Comparison of ENCODE assay signal across 8 cellular contexts in genomic region chr4:95165926-95166524, GRCh38.
DNase-seq lines count a peak whose midpoint lies in the region; ATAC-seq, FAIRE-seq and TF ChIP-seq lines count a peak whose summit lies in the region.

No MANE protein-coding gene starts in this region.

- no peak overlapping the region for H3K4me2 ChIP-seq in GM23338

- H3K9me3 Mint-ChIP-seq in GM23338 (0 out of 3 replicates have a peak, but pooled peaks cover under 1% of the 10 kb centered on the region), chondrocyte (ENCODE audit: low read depth) (no peaks in the 10 kb centered on the region)

- peak; percentile 79 for TF ChIP-seq CTCF in GM23338 (conservative IDR thresholded peaks at IDR 0.05; ENCODE audit: low read depth in 2 of 2)
- TF ChIP-seq CTCF in Peyer's patch (IDR thresholded peaks at IDR 0.05), result peak; percentile 17 to 72 (median 66)
- peak; percentile 94 for TF ChIP-seq CTCF in chondrocyte (IDR thresholded peaks at IDR 0.05)
- TF ChIP-seq CTCF in left lung (IDR thresholded peaks at IDR 0.05), result peak; percentile 45 to 65

- H3K27me3 ChIP-seq in GM23338 (ENCODE audit: insufficient read depth) (no peaks in the 10 kb centered on the region), Peyer's patch (no peaks in the 10 kb centered on the region), left lung (no peaks in the 10 kb centered on the region)

- no peak overlapping the region for H3K27ac Mint-ChIP-seq in GM23338
- no peak overlapping the region for H3K27ac Mint-ChIP-seq in chondrocyte (ENCODE audit: unreplicated experiment)

- no peak overlapping the region for H2AFZ ChIP-seq in GM23338

- H3K79me2 ChIP-seq in GM23338 (replicated peaks; ENCODE audit: insufficient read depth), result no peaks in the 10 kb centered on the region

- peak; percentile 1 for DNase-seq in GF-D8 (lab: John Stamatoyannopoulos, UW)
- DNase-seq in GM23338 (ENCODE audit: low spot score), result peak; percentile 89
- peak; percentile 61 for DNase-seq in KG1 (lab: John Stamatoyannopoulos, UW)
- DNase-seq in Peyer's patch, result no peak
- no peak for DNase-seq in chondrocyte (ENCODE audit: low spot score)
- no peak for DNase-seq in left lung
- DNase-seq in ureter (ENCODE audit: low spot score), result peak; percentile 52

- no peaks in the 10 kb centered on the region for H4K20me1 ChIP-seq in GM23338 (replicated peaks; ENCODE audit: insufficient read depth)

- H3K36me3 ChIP-seq in GM23338 (ENCODE audit: insufficient read depth), result no peaks in the 10 kb centered on the region
- no peaks in the 10 kb centered on the region for H3K36me3 ChIP-seq in Peyer's patch
- H3K36me3 ChIP-seq in left lung, result no peaks in the 10 kb centered on the region

- H3F3A ChIP-seq in GM23338 (replicated peaks; ENCODE audit: low read depth), result no peaks in the 10 kb centered on the region

- H3K4me1 ChIP-seq in GM23338 (ENCODE audit: insufficient read depth) (no peaks in the 10 kb centered on the region), Peyer's patch (no peaks in the 10 kb centered on the region), left lung (peaks cover 0 to 4% of the 10 kb centered on the region in 2 donors)

- no peak for TF ChIP-seq POLR2A in Peyer's patch (IDR thresholded peaks at IDR 0.05)

- H3K4me3 ChIP-seq in GM23338 (no peak overlapping the region), Peyer's patch (no peak overlapping the region), left lung (no peak overlapping the region)

- FAIRE-seq in A204.1 (lab: Jason Lieb, UNC), result peak; percentile 99

- 0 out of 2 replicates have a peak, but pooled peaks cover 3% of the 10 kb centered on the region for H3K9me2 ChIP-seq in GM23338 (ENCODE audit: insufficient read depth)

- H3K4me1 Mint-ChIP-seq in GM23338, result no peaks in the 10 kb centered on the region
- H3K4me1 Mint-ChIP-seq in chondrocyte (ENCODE audit: low read depth), result peaks cover 6% of the 10 kb centered on the region

- H3K27me3 Mint-ChIP-seq in GM23338 (ENCODE audit: insufficient read depth, low read depth, poor library complexity), result no peaks in the 10 kb centered on the region
- H3K27me3 Mint-ChIP-seq in chondrocyte (ENCODE audit: low read depth), result no peaks in the 10 kb centered on the region

- intact Hi-C loops in left lung (cut with DNase I), result no loop called here

- ATAC-seq in GM23338 (peak; percentile 64), left lung (peak; percentile 92)

- no peak overlapping the region for H3K27ac ChIP-seq in GM23338 (ENCODE audit: low read depth)
- no peak overlapping the region for H3K27ac ChIP-seq in Peyer's patch
- H3K27ac ChIP-seq in left lung, result no peak overlapping the region

- no peak overlapping the region for H3K4me3 Mint-ChIP-seq in GM23338
- no peak overlapping the region for H3K4me3 Mint-ChIP-seq in chondrocyte (ENCODE audit: unreplicated experiment)

- no peaks in the 10 kb centered on the region for H3K9me3 ChIP-seq in Peyer's patch
- H3K9me3 ChIP-seq in left lung, result no peaks in the 10 kb centered on the region

- H3K36me3 Mint-ChIP-seq in GM23338 (ENCODE audit: low read depth) (no peaks in the 10 kb centered on the region; the same call in 2 of the 3 replicates), chondrocyte (ENCODE audit: low read depth) (no peaks in the 10 kb centered on the region)

TF ChIP-seq in GM23338, 12 proteins besides CTCF, POLR2A, EP300 and RAD21 (continues in another document):
- TF ChIP-seq ZNF114 (CRISPR knock-in tag; IDR thresholded peaks at IDR 0.05) (no peak), NANOG (IDR thresholded peaks at IDR 0.05; ENCODE audit: borderline replicate concordance) (no peak), ETS1 (IDR thresholded peaks at IDR 0.05) (no peak), STAT1 (IDR thresholded peaks at IDR 0.05; ENCODE audit: unreplicated experiment) (no peak), ZNF462 (CRISPR knock-in tag; IDR thresholded peaks at IDR 0.05) (no peak), EZH2 (IDR thresholded peaks at IDR 0.05; ENCODE audit: low read depth, unreplicated experiment) (no peak), JUNB (IDR thresholded peaks at IDR 0.05; ENCODE audit: unreplicated experiment) (no peak)

Comparison
In these comparisons a context has a peak if more than half of its experiments do, and no peak if none do; other contexts are left out.
1. DNase-seq: peak in GF-D8 (single experiment), GM23338 (single experiment), KG1 (single experiment) and ureter (single experiment); none in Peyer's patch (0 of 3), chondrocyte (single experiment) and left lung (0 of 2).
2. Peak in every context shown above with its lines, with median percentiles within 50 percentile points of each other: CTCF ChIP-seq.